8 cellular contexts compared by ENCODE assay signal in genomic region chr1:111685293-111686153, GRCh38. TPM values are rescaled to one million over a fixed set of nuclear protein-coding genes. Genes with fewer than 3 reads are reported as not detected.
A peak's percentile ranks its signal among the peaks of the same experiment; 100 is the strongest.
DNase-seq lines count a peak whose midpoint lies in the region; ATAC-seq, FAIRE-seq and TF ChIP-seq lines count a peak whose summit lies in the region.
"Not testable (repeated sequence)": the region's sequence is repeated elsewhere in the genome, so short reads cannot be mapped to it uniquely, and the experiment has no call there.
"Had no signal": no experiment of that assay in that cellular context is flagged by ENCODE, and none has a peak within 500 bp of the region (broad histone marks: within the 10 kb centered on the region; RNA-seq: fewer than 3 reads in every experiment).

No MANE protein-coding gene starts in this region.

- peaks cover 27 to 75% (median 50%) of the 10 kb centered on the region in 4 donors for H3K4me1 Mint-ChIP-seq in CD4-positive, CD25-positive, alpha-beta regulatory T cell
- H3K4me1 Mint-ChIP-seq in T-cell = peaks cover 57 to 76% (median 61%) of the 10 kb centered on the region in 3 donors
- H3K4me1 Mint-ChIP-seq in activated T-cell treated with anti-CD3 and anti-CD28 coated beads, Interleukin-2, amount 50 U/mL, for 24 hours (ENCODE audit: low read depth) = peaks cover 71% of the 10 kb centered on the region
- peaks cover 13% of the 10 kb centered on the region for H3K4me1 Mint-ChIP-seq in chondrocyte (ENCODE audit: low read depth)
- H3K4me1 Mint-ChIP-seq in naive thymus-derived CD8-positive, alpha-beta T cell = peaks cover 22 to 67% (median 48%) of the 10 kb centered on the region in 4 donors
- H3K4me1 Mint-ChIP-seq in stimulated activated naive B cell treated with anti-CD40 and anti-IgM and Interleukin-4, amounts not matched to agents 10 μg/mL and 1 μg/mL and 100 μg/mL, for 72 hours = peaks cover 31 to 74% of the 10 kb centered on the region in 2 donors

- H3K36me3 Mint-ChIP-seq in CD4-positive, CD25-positive, alpha-beta regulatory T cell = peaks cover 25% of the 10 kb centered on the region
- H3K36me3 Mint-ChIP-seq in T-cell (peaks cover 44% of the 10 kb centered on the region), chondrocyte (ENCODE audit: low read depth) (peaks cover 19% of the 10 kb centered on the region)
- H3K36me3 Mint-ChIP-seq in activated T-cell treated with anti-CD3 and anti-CD28 coated beads, Interleukin-2, amount 50 U/mL, for 24 hours (ENCODE audit: low read depth) = peaks cover 80% of the 10 kb centered on the region
- H3K36me3 Mint-ChIP-seq in naive thymus-derived CD8-positive, alpha-beta T cell = peaks cover 18 to 42% (median 26%) of the 10 kb centered on the region in 3 donors
- peaks cover 79 to 93% of the 10 kb centered on the region in 2 donors for H3K36me3 Mint-ChIP-seq in stimulated activated naive B cell treated with anti-CD40 and anti-IgM and Interleukin-4, amounts not matched to agents 10 μg/mL and 1 μg/mL and 100 μg/mL, for 72 hours

- not testable (repeated sequence) for ATAC-seq in CD4-positive, CD25-positive, alpha-beta regulatory T cell (ENCODE audit: low read depth in 2 of 2); T-cell (replicated peaks in 1 of 4); GM12878; naive thymus-derived CD8-positive, alpha-beta T cell; stimulated activated naive B cell treated with anti-CD40 and anti-IgM and Interleukin-4, amounts not matched to agents 10 μg/mL and 1 μg/mL and 100 μg/mL, for 72 hours (replicated peaks)

- not testable (repeated sequence) for DNase-seq in CD4-positive, CD25-positive, alpha-beta regulatory T cell; T-cell; activated T-cell treated with anti-CD3 and anti-CD28 coated beads, Interleukin-2, amount 50 U/mL, for 24 hours; GM12878 (ENCODE audit: low read depth, low spot score); chondrocyte (ENCODE audit: low spot score); naive thymus-derived CD8-positive, alpha-beta T cell; stimulated activated naive B cell treated with anti-CD40 and anti-IgM and Interleukin-4, amounts not matched to agents 10 μg/mL and 1 μg/mL and 100 μg/mL, for 72 hours

- 81% methylated on average over 5 of the region's 8 CpGs for WGBS in GM12878 (ENCODE audit: insufficient coverage, insufficient replicate concordance, low lambda C conversion rate, missing lambda C conversion rate)

- H3K27ac ChIP-seq in CD4-positive, CD25-positive, alpha-beta regulatory T cell (ENCODE audit: insufficient read depth, low read length, poor library complexity, severe bottlenecking); GM12878 (ENCODE audit: control insufficient read depth, insufficient read depth): not testable (repeated sequence)

- RAD21 ChIA-PET in GM12878 (lab: Charles Lee; ENCODE audit: unreplicated experiment) = not testable (repeated sequence)

- intact Hi-C loops in GM12878 (cut with micrococcal nuclease; ENCODE audit: unreplicated experiment) = not testable (repeated sequence)

- not testable (repeated sequence) for H3K4me2 ChIP-seq in GM12878 (ENCODE audit: control insufficient read depth, insufficient read depth)

- CTCF ChIA-PET in T-cell (lab: Charles Lee); GM12878 (lab: Yijun Ruan, JAX): not testable (repeated sequence)

- in situ Hi-C loops in GM12878 (cut with MboI) = not testable (repeated sequence)

- H3K9me3 Mint-ChIP-seq in CD4-positive, CD25-positive, alpha-beta regulatory T cell = peaks cover 0 to 34% (median 19%) of the 10 kb centered on the region in 7 donors
- H3K9me3 Mint-ChIP-seq in T-cell = peaks cover 21 to 36% (median 25%) of the 10 kb centered on the region in 3 donors
- peaks cover 42% of the 10 kb centered on the region for H3K9me3 Mint-ChIP-seq in activated T-cell treated with anti-CD3 and anti-CD28 coated beads, Interleukin-2, amount 50 U/mL, for 24 hours
- peaks cover 37% of the 10 kb centered on the region for H3K9me3 Mint-ChIP-seq in chondrocyte (ENCODE audit: low read depth)
- H3K9me3 Mint-ChIP-seq in naive thymus-derived CD8-positive, alpha-beta T cell = peaks cover 0 to 40% (median 21%) of the 10 kb centered on the region in 9 donors
- peaks cover 28 to 31% of the 10 kb centered on the region in 2 donors for H3K9me3 Mint-ChIP-seq in stimulated activated naive B cell treated with anti-CD40 and anti-IgM and Interleukin-4, amounts not matched to agents 10 μg/mL and 1 μg/mL and 100 μg/mL, for 72 hours

- not testable (repeated sequence) for H3K36me3 ChIP-seq in CD4-positive, CD25-positive, alpha-beta regulatory T cell (ENCODE audit: control insufficient read depth, insufficient read depth, low read length); GM12878 (ENCODE audit: control insufficient read depth in 2 of 2, insufficient read depth in 2 of 2, low read length in 1 of 2)

- TF ChIP-seq POLR2A in GM12878 (IDR thresholded peaks at IDR 0.05; ENCODE audit: low read depth, low read length) = not testable (repeated sequence)

- not testable (repeated sequence) for H4K20me1 ChIP-seq in GM12878 (ENCODE audit: control insufficient read depth, insufficient read depth)

- not testable (repeated sequence) for H3K4me3 ChIP-seq in CD4-positive, CD25-positive, alpha-beta regulatory T cell (ENCODE audit: low read depth, low read length); GM12878

- BruUV-seq in GM12878 (replicated peaks; lab: Mats Ljungman, UMichigan) = TSS peak; percentile 23

- H3K27me3 Mint-ChIP-seq in CD4-positive, CD25-positive, alpha-beta regulatory T cell; T-cell; activated T-cell treated with anti-CD3 and anti-CD28 coated beads, Interleukin-2, amount 50 U/mL, for 24 hours; chondrocyte (ENCODE audit: low read depth); naive thymus-derived CD8-positive, alpha-beta T cell; stimulated activated naive B cell treated with anti-CD40 and anti-IgM and Interleukin-4, amounts not matched to agents 10 μg/mL and 1 μg/mL and 100 μg/mL, for 72 hours: not testable (repeated sequence)

- H3K9me3 ChIP-seq in CD4-positive, CD25-positive, alpha-beta regulatory T cell (ENCODE audit: control insufficient read depth in 2 of 2, low read length in 2 of 2) = not testable (repeated sequence)
- peaks cover 21% of the 10 kb centered on the region for H3K9me3 ChIP-seq in GM12878 (replicated peaks; ENCODE audit: control insufficient read depth, insufficient read depth, low read length)

- not testable (repeated sequence) for FAIRE-seq in GM12878 (lab: Jason Lieb, UNC)

- H2AFZ ChIP-seq in GM12878 (ENCODE audit: control insufficient read depth, low read depth, low read length) = not testable (repeated sequence)

- peak overlapping the region in 2 of 4 donors; percentile 4 to 60 for H3K4me3 Mint-ChIP-seq in CD4-positive, CD25-positive, alpha-beta regulatory T cell
- not testable (repeated sequence) for H3K4me3 Mint-ChIP-seq in T-cell; activated T-cell treated with anti-CD3 and anti-CD28 coated beads, Interleukin-2, amount 50 U/mL, for 24 hours; chondrocyte (ENCODE audit: unreplicated experiment); naive thymus-derived CD8-positive, alpha-beta T cell
- peak overlapping the region in 1 of 2 donors; percentile 55 for H3K4me3 Mint-ChIP-seq in stimulated activated naive B cell treated with anti-CD40 and anti-IgM and Interleukin-4, amounts not matched to agents 10 μg/mL and 1 μg/mL and 100 μg/mL, for 72 hours

- SMC1A ChIA-PET in GM12878 (lab: Charles Lee; ENCODE audit: uncharacterized antibody, unreplicated experiment) = not testable (repeated sequence)

- peaks cover 28% of the 10 kb centered on the region for H3K79me2 ChIP-seq in GM12878 (ENCODE audit: control insufficient read depth, insufficient read depth, low read length)

- H3K27me3 ChIP-seq in CD4-positive, CD25-positive, alpha-beta regulatory T cell (ENCODE audit: control insufficient read depth, insufficient read depth, low read length); GM12878 (replicated peaks in 1 of 2; ENCODE audit: control insufficient read depth in 2 of 2, insufficient read depth in 2 of 2, low read length in 1 of 2): not testable (repeated sequence)

- TF ChIP-seq CTCF in GM12878 (IDR thresholded peaks at IDR 0.05 in 2 of 3, conservative IDR thresholded peaks at IDR 0.05 in 1 of 3; ENCODE audit: control insufficient read depth in 2 of 3, extremely low read depth in 1 of 3, insufficient read depth in 1 of 3, low read depth in 3 of 3, low read length in 3 of 3); chondrocyte (IDR thresholded peaks at IDR 0.05): not testable (repeated sequence)

- H3K9ac ChIP-seq in GM12878 (ENCODE audit: control insufficient read depth, insufficient read depth, low read length) = not testable (repeated sequence)

- TF ChIP-seq RAD21 in GM12878 (IDR thresholded peaks at IDR 0.05; ENCODE audit: insufficient read depth, low read depth, low read length) = not testable (repeated sequence)

- POLR2A ChIA-PET in T-cell (lab: Charles Lee) = not testable (repeated sequence)
- POLR2A ChIA-PET in GM12878 (lab: Charles Lee) = interaction anchor here (0.7 kb wide), 1 partner anchor 19 kb away, joined by 4 read pairs; no protein-coding TSS in a partner anchor
- POLR2A ChIA-PET in naive thymus-derived CD8-positive, alpha-beta T cell (lab: Charles Lee) = interaction anchor here (1.0 kb wide), 1 partner anchor 93 kb away, joined by 5 read pairs; no protein-coding TSS in a partner anchor

- not testable (repeated sequence) for H3K4me1 ChIP-seq in CD4-positive, CD25-positive, alpha-beta regulatory T cell (ENCODE audit: control insufficient read depth, insufficient read depth, low read length, poor library complexity, severe bottlenecking)
- H3K4me1 ChIP-seq in GM12878 (ENCODE audit: control insufficient read depth, insufficient read depth, low read length) = peaks cover 10% of the 10 kb centered on the region

- not testable (repeated sequence) for TF ChIP-seq EP300 in GM12878 (IDR thresholded peaks at IDR 0.05; ENCODE audit: borderline replicate concordance in 1 of 2, control insufficient read depth in 1 of 2, low read depth in 2 of 2, low read length in 2 of 2)

- H3K27ac Mint-ChIP-seq in CD4-positive, CD25-positive, alpha-beta regulatory T cell = peak overlapping the region in 2 of 3 donors; percentile 20 to 69
- peak overlapping the region; percentile 48 to 63 for H3K27ac Mint-ChIP-seq in T-cell
- H3K27ac Mint-ChIP-seq in activated T-cell treated with anti-CD3 and anti-CD28 coated beads, Interleukin-2, amount 50 U/mL, for 24 hours = peak overlapping the region; percentile 30
- peak overlapping the region; percentile 8 for H3K27ac Mint-ChIP-seq in chondrocyte (ENCODE audit: unreplicated experiment)
- H3K27ac Mint-ChIP-seq in naive thymus-derived CD8-positive, alpha-beta T cell = peak overlapping the region in 9 of 10 donors; percentile 9 to 85 (median 44)
- peak overlapping the region; percentile 69 for H3K27ac Mint-ChIP-seq in stimulated activated naive B cell treated with anti-CD40 and anti-IgM and Interleukin-4, amounts not matched to agents 10 μg/mL and 1 μg/mL and 100 μg/mL, for 72 hours

RNA-seq across cellular contexts. Expression of gene INKA2, which starts 53.7 kb away (rescaled TPM):
- not detected for total RNA-seq in CD4-positive, CD25-positive, alpha-beta regulatory T cell
- polyA plus RNA-seq in CD4-positive, CD25-positive, alpha-beta regulatory T cell = under 1 TPM in 1 of 4 donors, not detected in 3; 0.31 TPM
- 1 to 10 TPM in 3 of 5 donors, not detected in 2; 1.2 to 2.7 (median 1.2) TPM for total RNA-seq in T-cell
- total RNA-seq in GM12878 (2013; cell fraction: nucleolus; rRNA removed) = 1.4 and 1.7 TPM in 2 replicates
- total RNA-seq in GM12878 (2014; rRNA removed) = 0.96 and 2.3 TPM in 2 replicates
- 1.3 and 2.0 TPM in 2 replicates for total RNA-seq in GM12878 (2014; rRNA removed; fragmentation: Illumina TruSeq; extraction: Trizol)
- total RNA-seq in GM12878 (2021) = 4.7 and 5.1 TPM in 2 replicates
- polyA plus RNA-seq in GM12878 (2011; ENCODE audit: low read depth) = 0.88 TPM
- polyA plus RNA-seq in GM12878 (2011; rRNA removed) = 0.68 and 0.85 TPM in 2 replicates
- polyA plus RNA-seq in GM12878 (2011; cell fraction: cytosol; rRNA removed) = 0.85 and 0.87 TPM in 2 replicates
- 1.4 and 1.7 TPM in 2 replicates for polyA plus RNA-seq in GM12878 (2011; cell fraction: nucleus; rRNA removed)
- 1.7 and 2.7 TPM in 2 replicates for polyA plus RNA-seq in GM12878 (2012)
- 0.96 TPM in 1 of 2 replicates, not detected in the other for polyA plus RNA-seq in GM12878 (2014; fragmentation: Illumina TruSeq; extraction: Trizol)
- polyA plus RNA-seq in GM12878 (2014; fragmentation: Nextera tagmentation; extraction: Ambion mirVana) = under 1 TPM in 1 of 2 experiments, not detected in 1; 0.38 TPM
- polyA plus RNA-seq in GM12878 (2014; rRNA removed) = 1.7 and 2.0 TPM in 2 replicates
- 1 to 10 TPM; 3.0 to 3.8 TPM for polyA plus RNA-seq in GM12878 (2016; fragmentation: Nextera tagmentation; extraction: Ambion mirVana)
- 1.4 and 1.5 TPM in 2 replicates for polyA minus RNA-seq in GM12878 (2011; rRNA and poly(A)+ RNA removed)
- 0.62 TPM in 1 of 2 replicates, not detected in the other for polyA minus RNA-seq in GM12878 (2011; cell fraction: cytosol; rRNA and poly(A)+ RNA removed)
- 1.3 TPM in 2 replicates for polyA minus RNA-seq in GM12878 (2011; cell fraction: nucleus; rRNA and poly(A)+ RNA removed)
- total RNA-seq in chondrocyte = 2.8 to 5.4 TPM (median 3.6 TPM) in 3 replicates
- total RNA-seq in naive thymus-derived CD8-positive, alpha-beta T cell = under 1 TPM; 0.70 to 0.77 TPM
- polyA plus RNA-seq in naive thymus-derived CD8-positive, alpha-beta T cell = not detected
- total RNA-seq: Calu3 had no signal

Comparison
In these comparisons a context has a peak if more than half of its experiments do, and no peak if none do; other contexts are left out.
1. H3K27ac Mint-ChIP-seq: peak in every context shown above with its lines; median percentile 69 in stimulated activated naive B cell treated with anti-CD40 and anti-IgM and Interleukin-4, amounts not matched to agents 10 μg/mL and 1 μg/mL and 100 μg/mL, for 72 hours; 56 in T-cell; 44 in CD4-positive, CD25-positive, alpha-beta regulatory T cell; 44 in naive thymus-derived CD8-positive, alpha-beta T cell; 30 in activated T-cell treated with anti-CD3 and anti-CD28 coated beads, Interleukin-2, amount 50 U/mL, for 24 hours; 8 in chondrocyte.